8 cellular contexts compared by ENCODE assay signal in genomic region chr2:75466708-75467311, GRCh38.
DNase-seq lines count a peak whose midpoint lies in the region; ATAC-seq and TF ChIP-seq lines count a peak whose summit lies in the region.

No MANE protein-coding gene starts in this region.

- H3K27ac Mint-ChIP-seq in Calu3 (ENCODE audit: unreplicated experiment) (no peak overlapping the region), endothelial cell (ENCODE audit: unreplicated experiment) (peak overlapping the region; percentile 61)

- CTCF ChIA-PET in Calu3 (lab: Charles Lee), result interaction anchor here (1.4 kb wide), 1 partner anchor 14 kb away, joined by 3 read pairs; no protein-coding TSS in a partner anchor

- H3K9me3 ChIP-seq in spleen (no peaks in the 10 kb centered on the region), sigmoid colon (no peaks in the 10 kb centered on the region)

- peak; percentile 69 for ATAC-seq in GM21619 (IDR thresholded peaks at IDR 0.05; ENCODE audit: unreplicated experiment)
- no peak for ATAC-seq in GM18858 (IDR thresholded peaks at IDR 0.05; ENCODE audit: unreplicated experiment)

- H3K4me1 ChIP-seq in spleen (no peaks in the 10 kb centered on the region), sigmoid colon (no peaks in the 10 kb centered on the region)

- TF ChIP-seq POLR2A in spleen (IDR thresholded peaks at IDR 0.05), result no peak
- no peak for TF ChIP-seq POLR2A in sigmoid colon (IDR thresholded peaks at IDR 0.05)

- intact Hi-C loops in Calu3 (cut with micrococcal nuclease; ENCODE audit: unreplicated experiment) (loop anchor here (1.0 kb wide), 1 partner anchor 414 kb away; no protein-coding TSS in a partner anchor), spleen (cut with DNase I; ENCODE audit: low total_unique reads) (no loop called here), sigmoid colon (cut with DNase I) (loop anchor here (10.0 kb wide), 1 partner anchor 138 kb away; no protein-coding TSS in a partner anchor)

- H3K9me3 Mint-ChIP-seq in Calu3 (ENCODE audit: low read depth, unreplicated experiment) (no peaks in the 10 kb centered on the region), endothelial cell (ENCODE audit: unreplicated experiment) (no peaks in the 10 kb centered on the region)

- peaks cover 72% of the 10 kb centered on the region for H3K27me3 Mint-ChIP-seq in Calu3 (ENCODE audit: unreplicated experiment)
- no peaks in the 10 kb centered on the region for H3K27me3 Mint-ChIP-seq in endothelial cell (ENCODE audit: unreplicated experiment)

- H3K4me1 Mint-ChIP-seq in Calu3 (ENCODE audit: low read depth, unreplicated experiment) (no peaks in the 10 kb centered on the region), endothelial cell (ENCODE audit: unreplicated experiment) (peaks cover 21% of the 10 kb centered on the region)

- BruUV-seq in Calu3 (replicated peaks; lab: Mats Ljungman, UMichigan), result no TSS peak

- no peak overlapping the region for H3K4me3 Mint-ChIP-seq in Calu3 (ENCODE audit: low read depth, unreplicated experiment)
- H3K4me3 Mint-ChIP-seq in endothelial cell (ENCODE audit: unreplicated experiment), result no peak overlapping the region

- no peaks in the 10 kb centered on the region for H3K36me3 Mint-ChIP-seq in Calu3 (ENCODE audit: insufficient read depth, unreplicated experiment)
- H3K36me3 Mint-ChIP-seq in endothelial cell (ENCODE audit: low read depth, unreplicated experiment), result no peaks in the 10 kb centered on the region

- TF ChIP-seq EP300 in sigmoid colon (IDR thresholded peaks at IDR 0.05), result no peak

- peak; percentile 27 for TF ChIP-seq CTCF in Calu3 (IDR thresholded peaks at IDR 0.05; ENCODE audit: unreplicated experiment)
- TF ChIP-seq CTCF in endothelial cell (IDR thresholded peaks at IDR 0.05; ENCODE audit: unreplicated experiment), result peak; percentile 83
- peak in 8 of 11 experiments; percentile 8 to 58 (median 40) for TF ChIP-seq CTCF in spleen (IDR thresholded peaks at IDR 0.05 in 8 of 11, conservative IDR thresholded peaks at IDR 0.05 in 3 of 11)
- TF ChIP-seq CTCF in sigmoid colon (IDR thresholded peaks at IDR 0.05), result no peak

- no peaks in the 10 kb centered on the region for H3K36me3 ChIP-seq in spleen
- H3K36me3 ChIP-seq in sigmoid colon, result no peaks in the 10 kb centered on the region

- H3K27ac ChIP-seq in spleen, result no peak overlapping the region
- H3K27ac ChIP-seq in sigmoid colon, result no peak overlapping the region

- 34 to 58% (median 42%) methylated on average over 3 of the region's 3 CpGs for WGBS in spleen, 5 donors
- WGBS in sigmoid colon, 2 donors, result 19 to 64% methylated on average over 3 of the region's 3 CpGs

- DNase-seq in Calu3, result peak; percentile 50
- peak; percentile 48 for DNase-seq in NCI-H460 (ENCODE audit: extremely low read depth, low read depth)
- DNase-seq in endothelial cell (ENCODE audit: low spot score), result peak; percentile 47
- no peak for DNase-seq in spleen
- no peak for DNase-seq in COR-L47 (lab: John Stamatoyannopoulos, UW)
- no peak for DNase-seq in sigmoid colon

- H3K27me3 ChIP-seq in spleen (replicated peaks in 1 of 7) (peaks cover 0 to 24% (median 0%) of the 10 kb centered on the region in 7 donors), sigmoid colon (no peaks in the 10 kb centered on the region)

- H3K4me3 ChIP-seq in spleen (no peak overlapping the region), sigmoid colon (no peak overlapping the region)

Comparison
In these comparisons a context has a peak if more than half of its experiments do, and no peak if none do; other contexts are left out.
1. DNase-seq: peak in Calu3 (single experiment), NCI-H460 (single experiment) and endothelial cell (single experiment); none in spleen (single experiment), COR-L47 (single experiment) and sigmoid colon (single experiment).
2. CTCF ChIP-seq: peak in Calu3 (single experiment), endothelial cell (single experiment) and spleen (8 of 11); none in sigmoid colon (0 of 4).